Comparison of ENCODE assay signal across 12 cellular contexts in the genomic region with DNA sequence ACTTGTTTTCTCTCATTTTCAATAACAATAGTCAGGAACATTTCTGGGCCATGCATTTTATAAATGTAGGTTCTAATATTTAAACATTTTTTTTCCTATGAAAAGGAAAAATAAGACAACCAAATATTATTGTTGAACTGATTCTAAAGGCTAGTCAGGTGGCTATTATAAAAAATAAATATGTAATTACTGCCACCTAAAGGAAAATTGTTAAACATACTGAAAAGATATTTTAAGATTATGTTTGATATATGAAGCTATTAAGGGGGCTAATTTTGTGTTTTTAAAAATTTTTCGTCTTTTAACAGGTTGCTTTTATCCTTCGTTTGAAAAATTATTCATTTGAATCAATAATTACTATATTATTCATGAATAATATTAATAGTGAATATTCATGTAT.
DNase-seq lines count a peak whose midpoint lies in the region; ATAC-seq and TF ChIP-seq lines count a peak whose summit lies in the region.
"Had no signal": no experiment of that assay in that cellular context is flagged by ENCODE, and none has a peak within 500 bp of the region (broad histone marks: within the 10 kb centered on the region; RNA-seq: fewer than 3 reads in every experiment).

No MANE protein-coding gene starts in this region.

- no peak overlapping the region for H3K4ac ChIP-seq in mesenchymal stem cell (ENCODE audit: low read depth in 1 of 2, low read length in 2 of 2)

- TF ChIP-seq CTCF in left ventricle myocardium inferior (IDR thresholded peaks at IDR 0.05; ENCODE audit: borderline replicate concordance) (peak; percentile 47), PC-9 (conservative IDR thresholded peaks at IDR 0.05) (peak; percentile 61), fibroblast of the aortic adventitia (IDR thresholded peaks at IDR 0.05; ENCODE audit: insufficient read depth, low read length) (no peak)

- CTCF ChIA-PET in PC-9 (lab: Charles Lee), result interaction anchor here (0.6 to 1.0 kb wide), 3 partner anchors 39 to 169 kb away, joined by 3 to 7 read pairs (median 4); no protein-coding TSS in a partner anchor

- H3K14ac ChIP-seq in mesenchymal stem cell (ENCODE audit: low read length in 2 of 2), result no peak overlapping the region

- H2AFZ ChIP-seq in PC-9 (no peak overlapping the region), mesenchymal stem cell (ENCODE audit: low read depth, low read length) (no peak overlapping the region)

- H3K9me2 ChIP-seq in PC-9 (ENCODE audit: insufficient read depth), result no peaks in the 10 kb centered on the region

- intact Hi-C loops in left ventricle myocardium inferior (cut with micrococcal nuclease) (loop anchor here (2.0 kb wide), 1 partner anchor 167 kb away; no protein-coding TSS in a partner anchor), Right ventricle myocardium inferior (cut with DNase I) (loop anchor here (1.0 to 10.0 kb wide), 3 partner anchors 70 to 273 kb away; a partner anchor contains a TSS), PC-9 (cut with micrococcal nuclease; ENCODE audit: unreplicated experiment) (loop anchor here (2.0 to 5.0 kb wide), 2 partner anchors 167 to 275 kb away; a partner anchor contains a TSS)

- H3K4me1 ChIP-seq in left ventricle myocardium inferior (peaks cover 37% of the 10 kb centered on the region), PC-9 (replicated peaks; ENCODE audit: insufficient read depth) (peaks cover 36% of the 10 kb centered on the region), mesenchymal stem cell (ENCODE audit: control insufficient read depth, insufficient read depth, low read depth, low read length) (peaks cover 2% of the 10 kb centered on the region)

- ATAC-seq in Right ventricle myocardium inferior (no peak), GM19455 (IDR thresholded peaks at IDR 0.05; ENCODE audit: unreplicated experiment) (no peak), GM21390 (IDR thresholded peaks at IDR 0.05; ENCODE audit: unreplicated experiment) (no peak)
- ATAC-seq: effector memory CD8-positive, alpha-beta T cell had no signal

- no peaks in the 10 kb centered on the region for H4K20me1 ChIP-seq in PC-9 (ENCODE audit: insufficient read depth)

- H2BK120ac ChIP-seq in mesenchymal stem cell (ENCODE audit: low read depth, low read length), result no peak overlapping the region

- H4K91ac ChIP-seq in mesenchymal stem cell (ENCODE audit: low read length), result no peak overlapping the region

- no peak overlapping the region for H3K27ac ChIP-seq in left ventricle myocardium inferior (replicated peaks)
- no peak overlapping the region for H3K27ac ChIP-seq in PC-9
- H3K27ac ChIP-seq in mesenchymal stem cell (ENCODE audit: low read length, poor library complexity, severe bottlenecking), result no peak overlapping the region

- no peak overlapping the region for H2BK12ac ChIP-seq in mesenchymal stem cell (ENCODE audit: low read length in 2 of 2)

- peaks cover 10% of the 10 kb centered on the region for H3F3A ChIP-seq in PC-9 (ENCODE audit: insufficient read depth, low read depth)

- no peak overlapping the region for H3K4me2 ChIP-seq in PC-9
- H3K4me2 ChIP-seq in mesenchymal stem cell (ENCODE audit: low read length, poor library complexity, severe bottlenecking), result no peak overlapping the region

- H3K18ac ChIP-seq in mesenchymal stem cell (ENCODE audit: low read depth in 1 of 2, low read length in 2 of 2), result no peak overlapping the region

- no peaks in the 10 kb centered on the region for H3K27me3 ChIP-seq in left ventricle myocardium inferior (ENCODE audit: low read depth)
- no peaks in the 10 kb centered on the region for H3K27me3 ChIP-seq in PC-9 (ENCODE audit: insufficient read depth, low read depth)
- H3K27me3 ChIP-seq in mesenchymal stem cell (ENCODE audit: control insufficient read depth in 1 of 2, insufficient read depth in 1 of 2, low read length in 2 of 2), result no peaks in the 10 kb centered on the region

- no peak overlapping the region for H2BK15ac ChIP-seq in mesenchymal stem cell (ENCODE audit: low read depth, poor library complexity, severe bottlenecking)

- H3K9me3 ChIP-seq in left ventricle myocardium inferior (replicated peaks) (no peaks in the 10 kb centered on the region), PC-9 (ENCODE audit: insufficient read depth, low read depth) (no peaks in the 10 kb centered on the region), mesenchymal stem cell (ENCODE audit: control insufficient read depth, low read length) (no peaks in the 10 kb centered on the region)

- H2BK5ac ChIP-seq in mesenchymal stem cell (ENCODE audit: low read depth, low read length, poor library complexity, severe bottlenecking), result no peak overlapping the region

- H3K4me3 ChIP-seq in left ventricle myocardium inferior (no peak overlapping the region), PC-9 (no peak overlapping the region), fibroblast of the aortic adventitia (ENCODE audit: low read depth, low read length) (no peak overlapping the region), mesenchymal stem cell (ENCODE audit: insufficient read depth in 1 of 2, low read depth in 1 of 2, low read length in 2 of 2) (no peak overlapping the region)

- H3K79me1 ChIP-seq in mesenchymal stem cell (replicated peaks; ENCODE audit: low read length, poor library complexity, severe bottlenecking), result no peaks in the 10 kb centered on the region

- DNase-seq in left ventricle myocardium inferior (no peak), Right ventricle myocardium inferior (ENCODE audit: missing footprints) (no peak), PC-9 (no peak), fibroblast of the aortic adventitia (ENCODE audit: low read depth) (peak; percentile 45), NCI-H128 (lab: John Stamatoyannopoulos, UW; ENCODE audit: unreplicated experiment) (no peak), mesenchymal stem cell (no peak)
- DNase-seq: activated gamma-delta T cell treated with Interleukin-2 at 50 U/mL for 16 hours; effector memory CD8-positive, alpha-beta T cell; nephron progenitor cell; stimulated activated CD4-positive, alpha-beta T cell treated with anti-CD3 and anti-CD28 coated beads, Interleukin-2, amount 100 ng/mL, for 24 hours had no signal

- no peak overlapping the region for H4K8ac ChIP-seq in mesenchymal stem cell (ENCODE audit: low read length)

- no peak overlapping the region for H2AK5ac ChIP-seq in mesenchymal stem cell (ENCODE audit: low read length, severe bottlenecking)

- POLR2A ChIA-PET in PC-9 (lab: Charles Lee; ENCODE audit: unreplicated experiment), result interaction anchor here (0.5 to 0.7 kb wide), 2 partner anchors 40 to 122 kb away, joined by 4 to 5 read pairs; no protein-coding TSS in a partner anchor

- H3K23ac ChIP-seq in mesenchymal stem cell (ENCODE audit: low read length in 2 of 2), result no peak overlapping the region

- WGBS in mesenchymal stem cell, result no CpG with 5 or more reads among the region's 2 CpGs

- H3K79me2 ChIP-seq in PC-9 (ENCODE audit: low read depth), result no peaks in the 10 kb centered on the region

- H3K9ac ChIP-seq in mesenchymal stem cell (ENCODE audit: low read length), result no peak overlapping the region

- H3K36me3 ChIP-seq in left ventricle myocardium inferior (no peaks in the 10 kb centered on the region), PC-9 (ENCODE audit: low read depth) (no peaks in the 10 kb centered on the region), mesenchymal stem cell (ENCODE audit: control insufficient read depth in 1 of 2, insufficient read depth in 2 of 2, low read depth in 1 of 2, low read length in 2 of 2) (no peaks in the 10 kb centered on the region)

- no TSS peak for BruUV-seq in PC-9 (replicated peaks; lab: Mats Ljungman, UMichigan)
